15 cellular contexts compared by ENCODE assay signal in genomic region chr9:135047026-135047350, GRCh38. TPM values are rescaled to one million over a fixed set of nuclear protein-coding genes. Genes with fewer than 3 reads are reported as not detected.
"Had no signal": no experiment of that assay in that cellular context is flagged by ENCODE, and none has a peak within 500 bp of the region (broad histone marks: within the 10 kb centered on the region; RNA-seq: fewer than 3 reads in every experiment).

No MANE protein-coding gene starts in this region.

- ATAC-seq: activated CD8-positive, alpha-beta T cell treated with anti-CD3 and anti-CD28 coated beads, Interleukin-2, amount 10 ng/mL, durations not matched to agents 7 days and 5 days; gastroesophageal sphincter; heart left ventricle; left ventricle myocardium superior; naive thymus-derived CD8-positive, alpha-beta T cell had no signal

- DNase-seq: activated CD4-positive, alpha-beta T cell treated with anti-CD3 and anti-CD28 coated beads, Interleukin-2, amount 10 ng/mL, durations not matched to agents 24 days and 14 days; activated CD8-positive, alpha-beta T cell treated with anti-CD3 and anti-CD28 coated beads, Interleukin-2, amount 10 ng/mL, durations not matched to agents 7 days and 5 days; activated gamma-delta T cell; cortex of kidney; effector CD4-positive, alpha-beta T cell; heart left ventricle; left ventricle myocardium superior; mesenchymal stem cell; stimulated activated naive CD4-positive, alpha-beta T cell treated with Interleukin-2 at 50 U/mL for 16 hours; T-helper 1 cell; T1000; transverse colon had no signal

- H3K4me1 Mint-ChIP-seq: activated naive CD4-positive, alpha-beta T cell treated with anti-CD3 and anti-CD28 coated beads, Interleukin-2, amount 50 U/mL, for 24 hours; naive thymus-derived CD8-positive, alpha-beta T cell had no signal

- H3K27ac Mint-ChIP-seq: activated CD4-positive, alpha-beta T cell treated with anti-CD3 and anti-CD28 coated beads, Interleukin-2, amount 10 ng/mL, durations not matched to agents 24 days and 14 days; activated CD8-positive, alpha-beta T cell treated with anti-CD3 and anti-CD28 coated beads, Interleukin-2, amount 10 ng/mL, durations not matched to agents 7 days and 5 days; activated naive CD4-positive, alpha-beta T cell treated with anti-CD3 and anti-CD28 coated beads, Interleukin-2, amount 50 U/mL, for 24 hours; naive thymus-derived CD8-positive, alpha-beta T cell had no signal

- H3K4me3 Mint-ChIP-seq: activated CD4-positive, alpha-beta T cell treated with anti-CD3 and anti-CD28 coated beads, Interleukin-2, amount 10 ng/mL, durations not matched to agents 24 days and 14 days; activated CD8-positive, alpha-beta T cell treated with anti-CD3 and anti-CD28 coated beads, Interleukin-2, amount 10 ng/mL, durations not matched to agents 7 days and 5 days; activated naive CD4-positive, alpha-beta T cell treated with anti-CD3 and anti-CD28 coated beads, Interleukin-2, amount 50 U/mL, for 24 hours; naive thymus-derived CD8-positive, alpha-beta T cell had no signal

- H3K36me3 Mint-ChIP-seq: activated naive CD4-positive, alpha-beta T cell treated with anti-CD3 and anti-CD28 coated beads, Interleukin-2, amount 50 U/mL, for 24 hours; naive thymus-derived CD8-positive, alpha-beta T cell had no signal

- H3K9me3 Mint-ChIP-seq: activated CD4-positive, alpha-beta T cell treated with anti-CD3 and anti-CD28 coated beads, Interleukin-2, amount 10 ng/mL, durations not matched to agents 24 days and 14 days; activated naive CD4-positive, alpha-beta T cell treated with anti-CD3 and anti-CD28 coated beads, Interleukin-2, amount 50 U/mL, for 24 hours had no signal

- H3K27me3 Mint-ChIP-seq: activated CD4-positive, alpha-beta T cell treated with anti-CD3 and anti-CD28 coated beads, Interleukin-2, amount 10 ng/mL, durations not matched to agents 24 days and 14 days had no signal

RNA-seq across cellular contexts. Expression of gene OLFM1, which starts 40.5 kb away (rescaled TPM):
- total RNA-seq: activated CD8-positive, alpha-beta T cell treated with anti-CD3 and anti-CD28 coated beads, Interleukin-2, amount 10 ng/mL, durations not matched to agents 7 days and 5 days; naive thymus-derived CD8-positive, alpha-beta T cell had no signal
